ENCODE assay signal across 16 cellular contexts in genomic region chr7:111199643-111200042, GRCh38.
"Had no signal": no experiment of that assay in that cellular context is flagged by ENCODE, and none has a peak within 500 bp of the region (broad histone marks: within the 10 kb centered on the region; RNA-seq: fewer than 3 reads in every experiment).

No MANE protein-coding gene starts in this region.

- ATAC-seq: activated naive CD4-positive, alpha-beta T cell treated with anti-CD3 and anti-CD28 coated beads, Interleukin-2, amount 50 U/mL, for 72 hours; foreskin keratinocyte; left lobe of liver had no signal

- H3K4me3 Mint-ChIP-seq: nephron progenitor cell had no signal

- DNase-seq: activated CD4-positive, alpha-beta T cell treated with anti-CD3 and anti-CD28 coated beads, Interleukin-2, amount 50 U/mL, for 1 hour; activated effector memory CD4-positive, alpha-beta T cell treated with anti-CD3 and anti-CD28 coated beads, Interleukin-2, amount 50 U/mL, for 16 hours; activated T-cell treated with anti-CD3 and anti-CD28 coated beads, Interleukin-2, amount 50 U/mL, for 1 hour; amygdala; cerebellar nuclear complex; dermis blood vessel endothelial cell; foreskin keratinocyte; head of caudate nucleus; nephron progenitor cell; retina; T-helper 2 cell; tibial artery; uterus had no signal

- H3K27ac Mint-ChIP-seq: activated naive CD4-positive, alpha-beta T cell treated with anti-CD3 and anti-CD28 coated beads, Interleukin-2, amount 50 U/mL, for 72 hours; nephron progenitor cell had no signal

- H3K4me1 Mint-ChIP-seq: nephron progenitor cell had no signal

- H3K9me3 Mint-ChIP-seq: nephron progenitor cell had no signal

- H3K4me3 ChIP-seq: skin epidermis, tibial artery, uterus had no signal
